ENCODE assay signal across 8 cellular contexts in the genomic region with DNA sequence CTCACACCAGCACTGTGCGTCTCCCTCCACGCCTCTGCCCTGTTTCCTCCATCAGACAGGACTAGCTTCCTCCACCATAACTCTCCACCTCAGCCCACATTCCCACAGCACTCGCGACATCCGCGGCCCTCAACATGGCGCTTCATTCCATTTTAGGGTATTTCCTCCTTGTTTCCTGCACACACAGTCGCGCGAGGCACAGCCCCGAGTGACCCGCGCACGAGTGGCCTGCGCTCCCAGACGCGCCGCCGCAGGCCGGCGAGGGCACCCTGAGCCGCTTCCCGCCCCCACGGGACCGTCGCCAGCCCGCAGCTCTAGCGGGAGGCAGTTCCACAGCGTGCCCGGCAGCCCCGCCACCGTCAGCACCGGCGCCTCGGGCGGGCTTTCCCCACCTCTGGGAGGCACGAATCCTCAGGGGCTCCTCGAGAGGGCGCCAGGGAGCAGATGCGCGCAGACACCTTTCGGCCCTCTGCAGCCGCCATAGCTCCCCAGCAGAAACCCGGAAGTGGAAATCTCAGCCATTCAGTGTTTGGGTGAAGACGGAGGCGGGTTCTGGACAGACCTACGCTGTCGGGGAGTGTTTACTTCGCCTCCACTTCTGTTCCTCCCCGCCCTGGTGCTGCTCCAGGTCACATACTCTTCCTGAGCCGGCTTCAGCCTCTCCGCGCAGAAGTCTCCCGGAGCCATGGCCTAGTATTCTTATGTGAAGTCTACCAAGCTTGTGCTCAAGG.
DNase-seq lines count a peak whose midpoint lies in the region; ATAC-seq, FAIRE-seq and TF ChIP-seq lines count a peak whose summit lies in the region.
"Not testable (repeated sequence)": the region's sequence is repeated elsewhere in the genome, so short reads cannot be mapped to it uniquely, and the experiment has no call there.

No MANE protein-coding gene starts in this region.

- H3K4me3 ChIP-seq in neuronal stem cell (ENCODE audit: low read length in 2 of 2), result peak overlapping the region; percentile 51 to 88

- H3K27ac ChIP-seq in neuronal stem cell (replicated peaks; ENCODE audit: low read length), result peak overlapping the region; percentile 11

- H2BK120ac ChIP-seq in neuronal stem cell (ENCODE audit: low read depth, low read length), result peak overlapping the region; percentile 68

- H3K4me2 ChIP-seq in neuronal stem cell (ENCODE audit: insufficient read depth, low read length, poor library complexity, severe bottlenecking), result peak overlapping the region; percentile 68

- peak overlapping the region; percentile 76 for H3K23ac ChIP-seq in neuronal stem cell (ENCODE audit: low read depth, low read length, poor library complexity)

- peak overlapping the region; percentile 91 for H2AFZ ChIP-seq in neuronal stem cell (ENCODE audit: low read length)

- not testable (repeated sequence) for H4K91ac ChIP-seq in neuronal stem cell (ENCODE audit: low read depth, low read length, poor library complexity)

- intact Hi-C loops in cardiac septum (cut with DNase I), result not testable (repeated sequence)

- H2AK5ac ChIP-seq in neuronal stem cell (ENCODE audit: low read depth, low read length), result not testable (repeated sequence)

- WGBS in neuronal stem cell (ENCODE audit: extremely low coverage in 2 of 2, insufficient read length in 2 of 2, insufficient replicate concordance in 1 of 2), 2 donors, result no CpG with 5 or more reads among the region's 54 CpGs

- H3K79me1 ChIP-seq in neuronal stem cell (ENCODE audit: low read depth, low read length), result not testable (repeated sequence)

- H3K36me3 ChIP-seq in neuronal stem cell (replicated peaks in 1 of 2; ENCODE audit: control insufficient read depth in 2 of 2, insufficient read depth in 2 of 2, low read length in 2 of 2), result not testable (repeated sequence)

- TF ChIP-seq CTCF in D721Med (IDR thresholded peaks at IDR 0.05; ENCODE audit: insufficient read depth, missing control alignments), result peak; percentile 74

- H3K9ac ChIP-seq in neuronal stem cell (ENCODE audit: low read depth, low read length, poor library complexity), result peak overlapping the region; percentile 97

- not testable (repeated sequence) for H3K4ac ChIP-seq in neuronal stem cell (ENCODE audit: low read length)

- H2BK5ac ChIP-seq in neuronal stem cell (ENCODE audit: low read length), result peak overlapping the region; percentile 79

- FAIRE-seq in D721Med (lab: Jason Lieb, UNC), result not testable (repeated sequence)

- not testable (repeated sequence) for H3K27me3 ChIP-seq in neuronal stem cell (ENCODE audit: control insufficient read depth in 3 of 3, insufficient read depth in 3 of 3, low read depth in 1 of 3, low read length in 3 of 3)

- peak overlapping the region; percentile 79 for H2BK15ac ChIP-seq in neuronal stem cell (ENCODE audit: low read length)

- peak; percentile 100 for ATAC-seq in GM21367 (IDR thresholded peaks at IDR 0.05; ENCODE audit: unreplicated experiment)
- ATAC-seq in HG03460 (IDR thresholded peaks at IDR 0.05; ENCODE audit: unreplicated experiment), result peak; percentile 100

- not testable (repeated sequence) for H3K9me3 ChIP-seq in neuronal stem cell (replicated peaks in 1 of 2; ENCODE audit: control insufficient read depth in 2 of 2, insufficient read depth in 1 of 2, low read depth in 1 of 2, low read length in 2 of 2)

- peak; percentile 23 for DNase-seq in D721Med (ENCODE audit: insufficient read length, low spot score)
- DNase-seq in T-helper 2 cell, result peak; percentile 94 to 100 (median 99)
- peak; percentile 99 for DNase-seq in astrocyte of the hippocampus (ENCODE audit: low read depth, low spot score)
- peak; percentile 100 for DNase-seq in cardiac septum (ENCODE audit: low spot score)
- DNase-seq in neuronal stem cell (ENCODE audit: low spot score), result peak; percentile 87
- peak; percentile 96 to 97 for DNase-seq in stimulated activated CD8-positive, alpha-beta memory T cell treated with anti-CD3 and anti-CD28 coated beads, Interleukin-7, amount 100 ng/mL, for 4 hours (ENCODE audit: low read depth in 2 of 2)

- not testable (repeated sequence) for H3K4me1 ChIP-seq in neuronal stem cell (ENCODE audit: control insufficient read depth in 2 of 2, insufficient read depth in 1 of 2, low read depth in 1 of 2, low read length in 2 of 2)

- H4K8ac ChIP-seq in neuronal stem cell (ENCODE audit: low read depth, low read length), result peak overlapping the region; percentile 94

- H2BK12ac ChIP-seq in neuronal stem cell (ENCODE audit: low read length), result not testable (repeated sequence)

- H3K18ac ChIP-seq in neuronal stem cell (ENCODE audit: low read length), result peak overlapping the region; percentile 99

- H3K14ac ChIP-seq in neuronal stem cell (ENCODE audit: low read length), result peak overlapping the region; percentile 94

Comparison
In these comparisons a context has a peak if more than half of its experiments do, and no peak if none do; other contexts are left out.
1. Peak in every context shown above with its lines: DNase-seq, ATAC-seq, H3K4me3 ChIP-seq and H3K27ac ChIP-seq.
2. DNase-seq: peak in every context shown above with its lines; median percentile 100 in cardiac septum; 99 in T-helper 2 cell; 99 in astrocyte of the hippocampus; 96 in stimulated activated CD8-positive, alpha-beta memory T cell treated with anti-CD3 and anti-CD28 coated beads, Interleukin-7, amount 100 ng/mL, for 4 hours; 87 in neuronal stem cell; 23 in D721Med.